7 cellular contexts compared by ENCODE assay signal in genomic region chr19:7533925-7534480, GRCh38. TPM values are rescaled to one million over a fixed set of nuclear protein-coding genes. Genes with fewer than 3 reads are reported as not detected.
A peak's percentile ranks its signal among the peaks of the same experiment; 100 is the strongest.
DNase-seq lines count a peak whose midpoint lies in the region; ATAC-seq, FAIRE-seq and TF ChIP-seq lines count a peak whose summit lies in the region.

No MANE protein-coding gene starts in this region.

- WGBS in pancreas, 2 donors, result 1% methylated on average over 41 of the region's 41 CpGs

- peaks cover 11% of the 10 kb centered on the region for H3K36me3 Mint-ChIP-seq in activated naive CD8-positive, alpha-beta T cell treated with anti-CD3 and anti-CD28 coated beads, Interleukin-2, amount 50 U/mL, for 24 hours (ENCODE audit: low read depth)

- peak overlapping the region; percentile 90 for H3K27ac Mint-ChIP-seq in activated naive CD8-positive, alpha-beta T cell treated with anti-CD3 and anti-CD28 coated beads, Interleukin-2, amount 50 U/mL, for 24 hours

- peak; percentile 35 for ATAC-seq in activated naive CD8-positive, alpha-beta T cell treated with anti-CD3 and anti-CD28 coated beads, Interleukin-2, amount 50 U/mL, for 24 hours
- peak; percentile 87 for ATAC-seq in Right ventricle myocardium inferior
- peak; percentile 77 to 82 (median 80) for ATAC-seq in pancreas
- ATAC-seq in thoracic aorta (ENCODE audit: insufficient number of reproducible peaks, low FRiP score, low read depth), result peak; percentile 32

- no peaks in the 10 kb centered on the region for H3K27me3 Mint-ChIP-seq in activated naive CD8-positive, alpha-beta T cell treated with anti-CD3 and anti-CD28 coated beads, Interleukin-2, amount 50 U/mL, for 24 hours

- H3K9me3 ChIP-seq in pancreas (no peaks in the 10 kb centered on the region), thoracic aorta (no peaks in the 10 kb centered on the region)

- intact Hi-C loops in Right ventricle myocardium inferior (cut with DNase I), result loop anchor here (5.0 kb wide), 1 partner anchor 47 kb away; the partner anchor contains the start of gene PEX11G
- intact Hi-C loops in pancreas (cut with DNase I), result no loop called here

- FAIRE-seq in GM18507 (lab: Jason Lieb, UNC) (peak; percentile 92), pancreas (lab: Jason Lieb, UNC) (no peak)

- no peaks in the 10 kb centered on the region for H3K9me3 Mint-ChIP-seq in activated naive CD8-positive, alpha-beta T cell treated with anti-CD3 and anti-CD28 coated beads, Interleukin-2, amount 50 U/mL, for 24 hours

- H3K4me1 ChIP-seq in pancreas (peaks cover 0 to 5% (median 0%) of the 10 kb centered on the region in 3 donors), thoracic aorta (ENCODE audit: control insufficient read depth in 1 of 2, low read depth in 2 of 2) (peaks cover 4 to 17% of the 10 kb centered on the region in 2 donors)

- peak overlapping the region; percentile 93 for H3K4me3 Mint-ChIP-seq in activated naive CD8-positive, alpha-beta T cell treated with anti-CD3 and anti-CD28 coated beads, Interleukin-2, amount 50 U/mL, for 24 hours

- H3K27ac ChIP-seq in pancreas (peak overlapping the region; percentile 59 to 87 (median 80)), thoracic aorta (peak overlapping the region; percentile 85 to 91)

- H3K4me3 ChIP-seq in pancreas, result peak overlapping the region; percentile 80 to 95 (median 88)
- peak overlapping the region; percentile 94 for H3K4me3 ChIP-seq in thoracic aorta

- H3K27me3 ChIP-seq in pancreas (no peaks in the 10 kb centered on the region), thoracic aorta (replicated peaks; ENCODE audit: insufficient read depth) (no peaks in the 10 kb centered on the region)

- DNase-seq in GM18507 (ENCODE audit: extremely low spot score, insufficient read length, low read depth), result peak; percentile 86
- DNase-seq in NCI-H1092 treated with DMSO at 0.1 percent for 48 hours (lab: John Stamatoyannopoulos, UW), result peak; percentile 73
- DNase-seq in SW480 (ENCODE audit: low spot score), result peak; percentile 83
- DNase-seq in activated naive CD8-positive, alpha-beta T cell treated with anti-CD3 and anti-CD28 coated beads, Interleukin-2, amount 50 U/mL, for 24 hours, result peak; percentile 83
- peak; percentile 93 for DNase-seq in Right ventricle myocardium inferior (ENCODE audit: missing footprints)
- DNase-seq in pancreas, result peak; percentile 86 to 94 (median 88)
- DNase-seq in thoracic aorta (ENCODE audit: low spot score), result peak; percentile 53

- H3K36me3 ChIP-seq in pancreas (no peaks in the 10 kb centered on the region), thoracic aorta (peaks cover 20% of the 10 kb centered on the region)

- TF ChIP-seq CTCF in pancreas (IDR thresholded peaks at IDR 0.05), result no peak
- TF ChIP-seq CTCF in thoracic aorta (IDR thresholded peaks at IDR 0.05), result no peak

- H3K4me1 Mint-ChIP-seq in activated naive CD8-positive, alpha-beta T cell treated with anti-CD3 and anti-CD28 coated beads, Interleukin-2, amount 50 U/mL, for 24 hours, result peaks cover 16% of the 10 kb centered on the region

RNA-seq across cellular contexts. Expression of gene PNPLA6, which starts 1.5 kb away (rescaled TPM):
- total RNA-seq in Right ventricle myocardium inferior, result 50.6 TPM
- total RNA-seq in pancreas, result 10 to 100 TPM; 25.4 to 65.2 (median 32.8) TPM
- 10 to 100 TPM; 53.7 to 86.2 TPM for polyA plus RNA-seq in pancreas
- 100 to 1,000 TPM; 128 to 143 TPM for total RNA-seq in thoracic aorta

RNA-seq across cellular contexts. Expression of gene MCOLN1, which starts 11.6 kb away (rescaled TPM):
- total RNA-seq in Right ventricle myocardium inferior, result 19.5 TPM
- total RNA-seq in pancreas, result 10 to 100 TPM in 2 of 6 donors, 1 to 10 TPM in 4; 6.9 to 16.8 (median 9.3) TPM
- polyA plus RNA-seq in pancreas, result 10 to 100 TPM; 33.5 to 35.4 TPM
- total RNA-seq in thoracic aorta, result 10 to 100 TPM; 19.6 to 34.8 TPM

RNA-seq across cellular contexts. Expression of gene ZNF358, which starts 18.1 kb away (rescaled TPM):
- total RNA-seq in Right ventricle myocardium inferior (89.6 TPM), pancreas (10 to 100 TPM; 22.6 to 33.9 (median 23.3) TPM), thoracic aorta (10 to 100 TPM; 44.5 to 88.9 TPM)
- polyA plus RNA-seq in pancreas, result 10 to 100 TPM; 35.5 to 68.8 TPM

RNA-seq across cellular contexts. Expression of gene PEX11G, which starts 45.2 kb away (rescaled TPM):
- total RNA-seq in Right ventricle myocardium inferior, result 1.2 TPM
- total RNA-seq in pancreas, result 1 to 10 TPM; 1.5 to 3.2 (median 2.2) TPM
- 1 to 10 TPM; 5.9 to 6.8 TPM for polyA plus RNA-seq in pancreas
- total RNA-seq in thoracic aorta, result under 1 TPM in 1 of 2 donors, not detected in 1; 0.63 TPM

Comparison
In these comparisons a context has a peak if more than half of its experiments do, and no peak if none do; other contexts are left out.
1. Peak in every context shown above with its lines: DNase-seq, ATAC-seq, H3K4me3 ChIP-seq and H3K27ac ChIP-seq.
2. ATAC-seq: peak in every context shown above with its lines; median percentile 87 in Right ventricle myocardium inferior; 80 in pancreas; 35 in activated naive CD8-positive, alpha-beta T cell treated with anti-CD3 and anti-CD28 coated beads, Interleukin-2, amount 50 U/mL, for 24 hours; 32 in thoracic aorta.